8 cellular contexts compared by ENCODE assay signal in the genomic region with DNA sequence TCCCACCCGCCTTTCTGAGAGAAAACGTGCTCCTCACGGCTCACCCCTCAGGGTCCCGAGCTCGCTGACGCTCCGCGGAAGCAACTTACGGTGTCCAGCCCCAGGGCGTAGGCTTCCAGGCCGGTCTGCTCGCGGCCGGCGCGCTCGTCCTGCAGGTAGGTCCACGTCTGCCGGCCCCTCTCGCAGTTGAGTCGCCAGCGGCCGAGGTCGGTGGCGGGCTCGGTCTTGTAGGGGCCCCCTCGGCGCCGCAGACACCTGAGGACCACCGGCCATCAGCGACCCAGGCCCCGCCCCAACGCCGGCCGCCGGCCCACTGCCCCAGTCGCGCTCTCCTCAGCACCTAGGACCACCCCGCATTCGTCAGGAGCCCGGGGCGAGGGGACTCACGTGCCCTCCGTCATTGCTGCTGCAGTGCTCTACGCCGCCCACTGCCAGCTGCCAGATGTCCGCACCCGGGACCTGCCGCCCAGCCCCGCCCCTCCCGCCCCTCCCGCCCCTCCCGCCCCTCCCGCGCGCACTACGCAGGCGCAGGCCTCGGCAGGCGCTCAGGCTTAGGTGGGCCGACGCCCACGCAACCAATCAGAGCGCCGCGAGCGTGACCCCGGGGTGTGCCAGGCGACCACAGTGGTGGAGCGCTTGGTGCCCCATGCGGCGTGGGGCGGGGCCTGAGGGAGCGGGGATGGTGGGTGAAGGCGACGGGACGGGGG. TPM values are rescaled to one million over a fixed set of nuclear protein-coding genes. Genes with fewer than 3 reads are reported as not detected.
DNase-seq lines count a peak whose midpoint lies in the region; ATAC-seq, FAIRE-seq and TF ChIP-seq lines count a peak whose summit lies in the region.

A gene (minus strand): TSS at position 430 of the 707 bp plus-strand sequence. CDS start 29 bp downstream, at position 401.

- no peaks in the 10 kb centered on the region for H3K9me3 Mint-ChIP-seq in activated T-helper 2 cell treated with anti-CD3 and anti-CD28 coated beads, Interferon-gamma antibody, Interleukin-2, Interleukin-4, amounts not matched to agents 10 μg/mL and 5 μg/mL and 100 μg/mL, durations not matched to agents 14 hours and 24 hours and 36 hours
- peaks cover 0 to 6% (median 0%) of the 10 kb centered on the region in 9 donors for H3K9me3 Mint-ChIP-seq in naive thymus-derived CD8-positive, alpha-beta T cell
- H3K9me3 Mint-ChIP-seq in stimulated activated naive B cell treated with anti-CD40 and anti-IgM and Interleukin-4, amounts not matched to agents 10 μg/mL and 1 μg/mL and 100 μg/mL, for 72 hours = peaks cover 0 to 4% of the 10 kb centered on the region in 2 donors

- H3K79me2 ChIP-seq in Loucy (ENCODE audit: insufficient read depth, low read length) = peaks cover 79% of the 10 kb centered on the region

- H3K27me3 Mint-ChIP-seq in activated T-helper 2 cell treated with anti-CD3 and anti-CD28 coated beads, Interferon-gamma antibody, Interleukin-2, Interleukin-4, amounts not matched to agents 10 μg/mL and 5 μg/mL and 100 μg/mL, durations not matched to agents 14 hours and 24 hours and 36 hours (ENCODE audit: low read depth) = no peaks in the 10 kb centered on the region
- no peaks in the 10 kb centered on the region for H3K27me3 Mint-ChIP-seq in naive thymus-derived CD8-positive, alpha-beta T cell
- no peaks in the 10 kb centered on the region for H3K27me3 Mint-ChIP-seq in stimulated activated naive B cell treated with anti-CD40 and anti-IgM and Interleukin-4, amounts not matched to agents 10 μg/mL and 1 μg/mL and 100 μg/mL, for 72 hours

- TF ChIP-seq CTCF in Loucy (conservative IDR thresholded peaks at IDR 0.05; ENCODE audit: low read length) (no peak), RWPE2 (IDR thresholded peaks at IDR 0.05; ENCODE audit: poor library complexity, severe bottlenecking) (no peak), fibroblast of mammary gland (conservative IDR thresholded peaks at IDR 0.05; ENCODE audit: control insufficient read depth, insufficient read depth, low read depth, low read length) (no peak)

- intact Hi-C loops in activated T-helper 2 cell treated with anti-CD3 and anti-CD28 coated beads, Interferon-gamma antibody, Interleukin-2, Interleukin-4, amounts not matched to agents 10 μg/mL and 5 μg/mL and 100 μg/mL, durations not matched to agents 14 hours and 24 hours and 36 hours (cut with micrococcal nuclease) = loop anchor here (1.0 to 5.0 kb wide), 5 partner anchors 41 to 256 kb away; a partner anchor contains a TSS

- no peaks in the 10 kb centered on the region for H3K9me2 ChIP-seq in Loucy (replicated peaks; ENCODE audit: low read depth, low read length)

- peak; percentile 82 for ATAC-seq in RWPE2 (ENCODE audit: low read depth)
- peak; percentile 94 to 98 for ATAC-seq in naive thymus-derived CD8-positive, alpha-beta T cell
- ATAC-seq in stimulated activated naive B cell treated with anti-CD40 and anti-IgM and Interleukin-4, amounts not matched to agents 10 μg/mL and 1 μg/mL and 100 μg/mL, for 72 hours (replicated peaks) = peak; percentile 89 to 92

- peaks cover 52% of the 10 kb centered on the region for H3K36me3 Mint-ChIP-seq in activated T-helper 2 cell treated with anti-CD3 and anti-CD28 coated beads, Interferon-gamma antibody, Interleukin-2, Interleukin-4, amounts not matched to agents 10 μg/mL and 5 μg/mL and 100 μg/mL, durations not matched to agents 14 hours and 24 hours and 36 hours (ENCODE audit: low read depth)
- peaks cover 11 to 22% (median 13%) of the 10 kb centered on the region in 3 donors for H3K36me3 Mint-ChIP-seq in naive thymus-derived CD8-positive, alpha-beta T cell
- H3K36me3 Mint-ChIP-seq in stimulated activated naive B cell treated with anti-CD40 and anti-IgM and Interleukin-4, amounts not matched to agents 10 μg/mL and 1 μg/mL and 100 μg/mL, for 72 hours = peaks cover 21 to 44% of the 10 kb centered on the region in 2 donors

- POLR2A ChIA-PET in naive thymus-derived CD8-positive, alpha-beta T cell (lab: Charles Lee) = interaction anchor here (0.6 kb wide), 1 partner anchor 41 kb away, joined by 3 read pairs; no protein-coding TSS in a partner anchor

- H3K4me3 ChIP-seq in Loucy (ENCODE audit: low read length, poor library complexity, severe bottlenecking) = peak within 1 kb of the TSS; percentile 90
- H3K4me3 ChIP-seq in RWPE2 (ENCODE audit: severe bottlenecking) = peak within 1 kb of the TSS; percentile 100
- peak within 1 kb of the TSS; percentile 85 for H3K4me3 ChIP-seq in fibroblast of mammary gland (ENCODE audit: control insufficient read depth, low read depth, low read length)

- H4K20me1 ChIP-seq in Loucy (ENCODE audit: insufficient read depth, low read length, poor library complexity, severe bottlenecking) = peaks cover 26% of the 10 kb centered on the region

- no peak for FAIRE-seq in H54 (lab: Jason Lieb, UNC)

- H3K4me1 Mint-ChIP-seq in activated T-helper 2 cell treated with anti-CD3 and anti-CD28 coated beads, Interferon-gamma antibody, Interleukin-2, Interleukin-4, amounts not matched to agents 10 μg/mL and 5 μg/mL and 100 μg/mL, durations not matched to agents 14 hours and 24 hours and 36 hours (ENCODE audit: low read depth) = peaks cover 52% of the 10 kb centered on the region
- H3K4me1 Mint-ChIP-seq in naive thymus-derived CD8-positive, alpha-beta T cell = peaks cover 36 to 59% (median 54%) of the 10 kb centered on the region in 4 donors
- peaks cover 42 to 64% of the 10 kb centered on the region in 2 donors for H3K4me1 Mint-ChIP-seq in stimulated activated naive B cell treated with anti-CD40 and anti-IgM and Interleukin-4, amounts not matched to agents 10 μg/mL and 1 μg/mL and 100 μg/mL, for 72 hours

- H3K27ac Mint-ChIP-seq in activated T-helper 2 cell treated with anti-CD3 and anti-CD28 coated beads, Interferon-gamma antibody, Interleukin-2, Interleukin-4, amounts not matched to agents 10 μg/mL and 5 μg/mL and 100 μg/mL, durations not matched to agents 14 hours and 24 hours and 36 hours = peak within 1 kb of the TSS; percentile 99
- peak within 1 kb of the TSS; percentile 88 to 99 (median 97) for H3K27ac Mint-ChIP-seq in naive thymus-derived CD8-positive, alpha-beta T cell
- H3K27ac Mint-ChIP-seq in stimulated activated naive B cell treated with anti-CD40 and anti-IgM and Interleukin-4, amounts not matched to agents 10 μg/mL and 1 μg/mL and 100 μg/mL, for 72 hours = peak within 1 kb of the TSS; percentile 98

- H3K9ac ChIP-seq in Loucy (ENCODE audit: low read depth, low read length, poor library complexity, severe bottlenecking) = peak within 1 kb of the TSS; percentile 94

- peak; percentile 100 for DNase-seq in Daoy (ENCODE audit: low read depth)
- peak; percentile 99 for DNase-seq in H54 (ENCODE audit: insufficient read length, low spot score)
- DNase-seq in RWPE2 (ENCODE audit: low spot score) = peak; percentile 100
- DNase-seq in activated T-helper 2 cell treated with anti-CD3 and anti-CD28 coated beads, Interferon-gamma antibody, Interleukin-2, Interleukin-4, amounts not matched to agents 10 μg/mL and 5 μg/mL and 100 μg/mL, durations not matched to agents 14 hours and 24 hours and 36 hours (ENCODE audit: low spot score) = peak; percentile 97
- peak; percentile 97 for DNase-seq in fibroblast of mammary gland (ENCODE audit: low read depth)
- DNase-seq in naive thymus-derived CD8-positive, alpha-beta T cell = peak; percentile 90 to 100 (median 98)
- peak; percentile 97 for DNase-seq in stimulated activated naive B cell treated with anti-CD40 and anti-IgM and Interleukin-4, amounts not matched to agents 10 μg/mL and 1 μg/mL and 100 μg/mL, for 72 hours

- H3K4me2 ChIP-seq in Loucy (ENCODE audit: low read depth, low read length, poor library complexity, severe bottlenecking) = peak within 1 kb of the TSS; percentile 98

- TF ChIP-seq POLR2A in H54 (IDR thresholded peaks at IDR 0.05; ENCODE audit: low read depth, low read length) = peak; percentile 96

- no peaks in the 10 kb centered on the region for H3F3A ChIP-seq in Loucy (ENCODE audit: low read depth)

- peak within 1 kb of the TSS; percentile 94 for H2AFZ ChIP-seq in Loucy (ENCODE audit: low read length)

- H3K4me1 ChIP-seq in Loucy (ENCODE audit: insufficient read depth, low read length, poor library complexity, severe bottlenecking) (peaks cover 65% of the 10 kb centered on the region), RWPE2 (ENCODE audit: insufficient read depth, poor library complexity, severe bottlenecking) (peaks cover 19% of the 10 kb centered on the region)

- H3K36me3 ChIP-seq in Loucy (ENCODE audit: insufficient read depth, low read length) (no peaks in the 10 kb centered on the region), RWPE2 (ENCODE audit: low read depth) (peaks cover 47% of the 10 kb centered on the region)

- H3K4me3 Mint-ChIP-seq in activated T-helper 2 cell treated with anti-CD3 and anti-CD28 coated beads, Interferon-gamma antibody, Interleukin-2, Interleukin-4, amounts not matched to agents 10 μg/mL and 5 μg/mL and 100 μg/mL, durations not matched to agents 14 hours and 24 hours and 36 hours (ENCODE audit: low read depth) = peak within 1 kb of the TSS; percentile 98
- peak within 1 kb of the TSS; percentile 77 to 99 (median 95) for H3K4me3 Mint-ChIP-seq in naive thymus-derived CD8-positive, alpha-beta T cell
- peak within 1 kb of the TSS; percentile 87 to 96 for H3K4me3 Mint-ChIP-seq in stimulated activated naive B cell treated with anti-CD40 and anti-IgM and Interleukin-4, amounts not matched to agents 10 μg/mL and 1 μg/mL and 100 μg/mL, for 72 hours

- H3K9me3 ChIP-seq in Loucy (ENCODE audit: insufficient read depth, low read depth, low read length) (no peaks in the 10 kb centered on the region), RWPE2 (ENCODE audit: severe bottlenecking) (no peaks in the 10 kb centered on the region)

- no peaks in the 10 kb centered on the region for H3K27me3 ChIP-seq in Loucy (ENCODE audit: insufficient read depth, low read length, poor library complexity, severe bottlenecking)
- no peaks in the 10 kb centered on the region for H3K27me3 ChIP-seq in RWPE2 (ENCODE audit: insufficient read depth, poor library complexity, severe bottlenecking)

- H3K27ac ChIP-seq in RWPE2 (ENCODE audit: poor library complexity, severe bottlenecking) = peak within 1 kb of the TSS; percentile 56

RNA-seq across cellular contexts. Expression of the gene that starts here (rescaled TPM):
- 21.8 and 25.3 TPM in 2 replicates for total RNA-seq in Daoy (2014; rRNA removed; shearing (Covaris generic))
- total RNA-seq in activated T-helper 2 cell treated with anti-CD3 and anti-CD28 coated beads, Interferon-gamma antibody, Interleukin-2, Interleukin-4, amounts not matched to agents 10 μg/mL and 5 μg/mL and 100 μg/mL, durations not matched to agents 14 hours and 24 hours and 36 hours = 28.5 and 30.5 TPM in 2 replicates
- 10 to 100 TPM; 43.6 to 47.6 TPM for total RNA-seq in naive thymus-derived CD8-positive, alpha-beta T cell
- 10 to 100 TPM; 12.3 to 14.6 (median 14.3) TPM for polyA plus RNA-seq in naive thymus-derived CD8-positive, alpha-beta T cell

Comparison
In these comparisons a context has a peak if more than half of its experiments do, and no peak if none do; other contexts are left out.
1. Peak in every context shown above with its lines: DNase-seq, ATAC-seq, H3K4me3 ChIP-seq and H3K27ac ChIP-seq.